Comparison of ENCODE assay signal across 25 cellular contexts in the genomic region with DNA sequence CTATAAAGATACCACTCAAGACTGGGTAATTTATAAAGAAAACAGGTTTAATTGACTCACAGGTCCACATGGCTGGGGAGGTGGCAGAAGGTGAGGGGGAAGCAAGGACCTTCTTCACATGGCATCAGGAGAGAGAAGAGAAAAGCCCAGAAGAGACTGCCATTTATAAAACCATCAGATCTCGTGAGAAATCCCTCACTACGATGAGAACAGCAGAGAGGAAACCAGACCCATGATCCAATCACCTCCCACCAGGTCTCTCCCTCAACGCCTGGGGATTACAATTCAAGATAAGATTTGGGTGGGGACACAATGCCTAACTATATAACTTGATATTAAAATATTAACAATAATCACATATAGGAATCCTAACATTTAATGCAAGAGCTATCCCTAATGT.
"Had no signal": no experiment of that assay in that cellular context is flagged by ENCODE, and none has a peak within 500 bp of the region (broad histone marks: within the 10 kb centered on the region; RNA-seq: fewer than 3 reads in every experiment).

No MANE protein-coding gene starts in this region.

- H3K9me3 ChIP-seq: lower lobe of right lung, thoracic aorta, tibial nerve, upper lobe of right lung, uterus had no signal

- DNase-seq: cortex of kidney; effector memory CD8-positive, alpha-beta T cell; hypothalamus; left ventricle myocardium superior; lower lobe of right lung; mesenchymal stem cell; midbrain; naive thymus-derived CD8-positive, alpha-beta T cell; stimulated activated CD4-positive, alpha-beta T cell treated with anti-CD3 and anti-CD28 coated beads, Interleukin-12 subunit alpha, Interleukin-12 subunit beta, amount 100 ng/mL, for 4 hours; stimulated activated CD4-positive, alpha-beta T cell treated with anti-CD3 and anti-CD28 coated beads, Interleukin-1b, Interleukin-23, amount 100 ng/mL, for 48 hours; stimulated activated CD4-positive, alpha-beta T cell treated with anti-CD3 and anti-CD28 coated beads, Interleukin-4, amount 100 ng/mL, for 24 hours; stimulated activated naive CD8-positive, alpha-beta T cell treated with anti-CD3 and anti-CD28 coated beads, Interleukin-15, Interleukin-2, amounts not matched to agents 100 U/mL and 50 U/mL, for 24 hours; substantia nigra; upper lobe of right lung; uterus had no signal

- H3K27ac ChIP-seq: lower lobe of right lung, neural progenitor cell, parathyroid adenoma, thoracic aorta, tibial nerve, upper lobe of right lung, uterus had no signal

- H2AFZ ChIP-seq: neural progenitor cell, parathyroid adenoma had no signal

- H3K27me3 Mint-ChIP-seq: central memory CD8-positive, alpha-beta T cell; effector memory CD8-positive, alpha-beta T cell; naive thymus-derived CD8-positive, alpha-beta T cell; progenitor cell of endocrine pancreas had no signal

- H3K27me3 ChIP-seq: neural progenitor cell, tibial nerve, upper lobe of right lung, uterus had no signal

- H3K36me3 ChIP-seq: lower lobe of right lung, neural progenitor cell, thoracic aorta, tibial nerve, upper lobe of right lung, uterus had no signal

- H3K9me3 Mint-ChIP-seq: central memory CD8-positive, alpha-beta T cell; effector memory CD8-positive, alpha-beta T cell; naive thymus-derived CD8-positive, alpha-beta T cell; stimulated activated effector memory CD8-positive, alpha-beta T cell treated with anti-CD3 and anti-CD28 coated beads, Interleukin-12 subunit alpha, Interleukin-12 subunit beta, amount 100 ng/mL, for 72 hours had no signal

- H3K4me3 Mint-ChIP-seq: central memory CD8-positive, alpha-beta T cell; effector memory CD8-positive, alpha-beta T cell; neural progenitor cell; stimulated activated effector memory CD8-positive, alpha-beta T cell treated with anti-CD3 and anti-CD28 coated beads, Interleukin-12 subunit alpha, Interleukin-12 subunit beta, amount 100 ng/mL, for 72 hours had no signal

- ATAC-seq: effector memory CD8-positive, alpha-beta T cell; left ventricle myocardium superior; lower lobe of right lung; naive thymus-derived CD8-positive, alpha-beta T cell; sciatic nerve; stimulated activated effector memory CD8-positive, alpha-beta T cell treated with anti-CD3 and anti-CD28 coated beads, Interleukin-12 subunit alpha, Interleukin-12 subunit beta, amount 100 ng/mL, for 72 hours; stimulated activated naive CD8-positive, alpha-beta T cell treated with anti-CD3 and anti-CD28 coated beads, Interleukin-15, Interleukin-2, amounts not matched to agents 100 U/mL and 50 U/mL, for 24 hours; upper lobe of right lung had no signal

- H3K4me1 ChIP-seq: parathyroid adenoma, uterus had no signal

- FAIRE-seq: keratinocyte had no signal

- H3K4me2 ChIP-seq: neural progenitor cell, smooth muscle cell had no signal

- H3K9ac ChIP-seq: neural progenitor cell, parathyroid adenoma had no signal

- H3K4me3 ChIP-seq: lower lobe of right lung, neural progenitor cell, smooth muscle cell, thoracic aorta, tibial nerve, upper lobe of right lung, uterus had no signal

- H3K27ac Mint-ChIP-seq: effector memory CD8-positive, alpha-beta T cell; neural progenitor cell; progenitor cell of endocrine pancreas; stimulated activated effector memory CD8-positive, alpha-beta T cell treated with anti-CD3 and anti-CD28 coated beads, Interleukin-12 subunit alpha, Interleukin-12 subunit beta, amount 100 ng/mL, for 72 hours had no signal
